ENCODE assay signal across 8 cellular contexts in the genomic region with DNA sequence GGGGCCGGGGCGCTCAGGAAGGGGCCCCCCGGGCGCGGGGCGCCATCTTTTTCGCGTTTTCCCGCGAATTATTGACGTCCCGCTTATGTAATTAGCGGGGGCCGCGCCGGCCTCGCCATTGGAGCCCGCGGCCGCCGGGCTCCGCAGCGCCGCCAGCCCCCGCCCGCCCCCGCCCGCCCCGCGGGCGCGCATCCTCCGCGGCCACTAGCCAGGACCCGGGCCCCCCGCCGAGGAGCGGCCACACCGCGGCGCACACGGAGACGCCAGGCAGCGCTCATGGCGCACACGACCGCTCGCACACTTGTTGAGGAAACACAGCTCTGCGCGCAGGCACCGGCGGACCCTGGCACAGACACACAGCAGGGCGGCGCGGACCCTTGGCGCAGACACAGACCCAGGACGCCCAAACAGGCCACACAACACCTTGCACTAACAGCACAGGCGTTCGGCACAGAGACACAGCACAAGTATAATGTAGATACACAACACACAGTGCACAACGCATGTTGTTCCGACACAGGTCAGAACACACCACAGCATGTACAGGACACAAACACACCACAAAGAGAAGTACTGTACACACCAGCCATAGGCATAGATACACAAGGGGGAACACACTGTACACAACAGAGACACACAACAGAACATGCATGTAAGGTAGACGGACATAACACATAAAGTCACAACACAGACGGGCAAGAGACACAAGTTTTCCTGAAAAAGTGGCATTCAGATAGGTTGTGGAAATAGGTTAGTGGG. TPM values are rescaled to one million over a fixed set of nuclear protein-coding genes. Genes with fewer than 3 reads are reported as not detected.
DNase-seq lines count a peak whose midpoint lies in the region; ATAC-seq and TF ChIP-seq lines count a peak whose summit lies in the region.

No MANE protein-coding gene starts in this region.

- TF ChIP-seq CTCF in HL-60 (IDR thresholded peaks at IDR 0.05; ENCODE audit: insufficient read depth, low read length) (no peak), esophagus muscularis mucosa (IDR thresholded peaks at IDR 0.05) (peak in 2 of 3 experiments; percentile 9 to 10), suprapubic skin (IDR thresholded peaks at IDR 0.05) (no peak)

- DNase-seq in CD4-positive, alpha-beta memory T cell = peak; percentile 60 to 69 (median 63)
- DNase-seq in HL-60 (ENCODE audit: low read depth in 1 of 2, low spot score in 1 of 2) = peak; percentile 74 to 80
- peak; percentile 71 for DNase-seq in NOMO-1 treated with dmso at 0.1 percent for 144 hours (lab: John Stamatoyannopoulos, UW; ENCODE audit: unreplicated experiment)
- peak; percentile 83 for DNase-seq in activated T-cell treated with anti-CD3 and anti-CD28 coated beads, Interleukin-2, amount 50 U/mL, for 24 hours
- DNase-seq in esophagus muscularis mucosa (ENCODE audit: extremely low spot score) = no peak
- peak in 1 of 2 donors; percentile 85 for DNase-seq in suprapubic skin (ENCODE audit: low spot score in 2 of 2)

- H3K27ac Mint-ChIP-seq in CD4-positive, alpha-beta memory T cell = peak overlapping the region; percentile 86 to 99 (median 97)
- H3K27ac Mint-ChIP-seq in activated T-cell treated with anti-CD3 and anti-CD28 coated beads, Interleukin-2, amount 50 U/mL, for 24 hours = peak overlapping the region; percentile 95

- H3K27me3 Mint-ChIP-seq in CD4-positive, alpha-beta memory T cell = no peaks in the 10 kb centered on the region
- no peaks in the 10 kb centered on the region for H3K27me3 Mint-ChIP-seq in activated T-cell treated with anti-CD3 and anti-CD28 coated beads, Interleukin-2, amount 50 U/mL, for 24 hours

- 8% methylated on average over 13 of the region's 63 CpGs for WGBS in esophagus muscularis mucosa
- 11% methylated on average over 6 of the region's 63 CpGs for WGBS in suprapubic skin

- H3K9me3 ChIP-seq in CD4-positive, alpha-beta memory T cell (ENCODE audit: control insufficient read depth in 1 of 2, low read length in 2 of 2) = no peaks in the 10 kb centered on the region
- H3K9me3 ChIP-seq in esophagus muscularis mucosa (no peaks in the 10 kb centered on the region), muscle layer of duodenum (ENCODE audit: control insufficient read depth in 1 of 2, low read length in 2 of 2) (no peaks in the 10 kb centered on the region), suprapubic skin (no peaks in the 10 kb centered on the region)

- peak overlapping the region; percentile 40 to 77 for H3K4me3 ChIP-seq in CD4-positive, alpha-beta memory T cell (ENCODE audit: low read length in 2 of 2)
- peak overlapping the region; percentile 45 for H3K4me3 ChIP-seq in HL-60 (replicated peaks; ENCODE audit: insufficient read depth, low read length)
- H3K4me3 ChIP-seq in esophagus muscularis mucosa = peak overlapping the region; percentile 70 to 97 (median 86)
- peak overlapping the region; percentile 67 to 79 for H3K4me3 ChIP-seq in muscle layer of duodenum (ENCODE audit: low read depth in 1 of 2, low read length in 2 of 2)
- peak overlapping the region; percentile 82 for H3K4me3 ChIP-seq in suprapubic skin

- H3K36me3 ChIP-seq in CD4-positive, alpha-beta memory T cell (ENCODE audit: insufficient read depth, low read length) = peaks cover 15% of the 10 kb centered on the region
- H3K36me3 ChIP-seq in esophagus muscularis mucosa (peaks cover 8 to 26% (median 19%) of the 10 kb centered on the region in 4 donors), muscle layer of duodenum (ENCODE audit: control insufficient read depth in 1 of 2, insufficient read depth in 2 of 2, low read length in 2 of 2) (peaks cover 4 to 12% of the 10 kb centered on the region in 2 donors), suprapubic skin (no peaks in the 10 kb centered on the region)

- no peaks in the 10 kb centered on the region for H3K9me3 Mint-ChIP-seq in CD4-positive, alpha-beta memory T cell
- H3K9me3 Mint-ChIP-seq in activated T-cell treated with anti-CD3 and anti-CD28 coated beads, Interleukin-2, amount 50 U/mL, for 24 hours = no peaks in the 10 kb centered on the region

- H3K4me1 ChIP-seq in CD4-positive, alpha-beta memory T cell (ENCODE audit: insufficient read depth, low read length) = peaks cover 86% of the 10 kb centered on the region
- H3K4me1 ChIP-seq in esophagus muscularis mucosa = peaks cover 15 to 30% (median 21%) of the 10 kb centered on the region in 4 donors
- peaks cover 5 to 11% of the 10 kb centered on the region in 2 donors for H3K4me1 ChIP-seq in muscle layer of duodenum (ENCODE audit: control insufficient read depth in 1 of 2, insufficient read depth in 2 of 2, low read length in 2 of 2)
- H3K4me1 ChIP-seq in suprapubic skin = peaks cover 26% of the 10 kb centered on the region

- no peak for TF ChIP-seq EP300 in esophagus muscularis mucosa (IDR thresholded peaks at IDR 0.05)
- TF ChIP-seq EP300 in suprapubic skin (IDR thresholded peaks at IDR 0.05) = no peak

- TF ChIP-seq POLR2A in esophagus muscularis mucosa (IDR thresholded peaks at IDR 0.05; ENCODE audit: low read depth) = no peak
- TF ChIP-seq POLR2A in suprapubic skin (IDR thresholded peaks at IDR 0.05) = no peak

- POLR2A ChIA-PET in CD4-positive, alpha-beta memory T cell (lab: Charles Lee; ENCODE audit: partially characterized antibody) = interaction anchor here (1.2 to 74.5 kb wide), 5 partner anchors 9 to 195 kb away, joined by 3 to 5577 read pairs (median 13); a partner anchor contains a TSS

- H3K36me3 Mint-ChIP-seq in CD4-positive, alpha-beta memory T cell = peaks cover 14 to 33% of the 10 kb centered on the region in 2 donors
- peaks cover 44% of the 10 kb centered on the region for H3K36me3 Mint-ChIP-seq in activated T-cell treated with anti-CD3 and anti-CD28 coated beads, Interleukin-2, amount 50 U/mL, for 24 hours (ENCODE audit: low read depth)

- peak overlapping the region; percentile 88 to 99 (median 96) for H3K4me3 Mint-ChIP-seq in CD4-positive, alpha-beta memory T cell
- H3K4me3 Mint-ChIP-seq in activated T-cell treated with anti-CD3 and anti-CD28 coated beads, Interleukin-2, amount 50 U/mL, for 24 hours = peak overlapping the region; percentile 88

- CTCF ChIA-PET in CD4-positive, alpha-beta memory T cell (lab: Charles Lee; ENCODE audit: partially characterized antibody) = interaction anchor here (0.8 to 16.8 kb wide), 5 partner anchors 9 to 57 kb away, joined by 3 to 254 read pairs (median 4); no protein-coding TSS in a partner anchor

- peak; percentile 43 for ATAC-seq in GM19395 (IDR thresholded peaks at IDR 0.05; ENCODE audit: unreplicated experiment)

- peaks cover 62 to 86% (median 75%) of the 10 kb centered on the region in 4 donors for H3K4me1 Mint-ChIP-seq in CD4-positive, alpha-beta memory T cell
- H3K4me1 Mint-ChIP-seq in activated T-cell treated with anti-CD3 and anti-CD28 coated beads, Interleukin-2, amount 50 U/mL, for 24 hours (ENCODE audit: low read depth) = peaks cover 83% of the 10 kb centered on the region

- no peaks in the 10 kb centered on the region for H3K27me3 ChIP-seq in CD4-positive, alpha-beta memory T cell (ENCODE audit: insufficient read depth, low read length)
- H3K27me3 ChIP-seq in HL-60 (ENCODE audit: insufficient read depth, poor library complexity, severe bottlenecking) = no peaks in the 10 kb centered on the region
- H3K27me3 ChIP-seq in esophagus muscularis mucosa = peaks cover 0 to 4% (median 0%) of the 10 kb centered on the region in 4 donors
- H3K27me3 ChIP-seq in muscle layer of duodenum (ENCODE audit: low read depth, low read length) = no peaks in the 10 kb centered on the region
- H3K27me3 ChIP-seq in suprapubic skin = no peaks in the 10 kb centered on the region

- intact Hi-C loops in CD4-positive, alpha-beta memory T cell (cut with micrococcal nuclease) = loop anchor here (2.0 to 5.0 kb wide), 3 partner anchors 35 to 183 kb away; a partner anchor contains a TSS
- intact Hi-C loops in esophagus muscularis mucosa (cut with DNase I) = loop anchor here (2.0 kb wide), 1 partner anchor 49 kb away; a partner anchor contains a TSS

- peak overlapping the region; percentile 76 for H3K27ac ChIP-seq in CD4-positive, alpha-beta memory T cell (ENCODE audit: low read depth, low read length)
- H3K27ac ChIP-seq in HL-60 (replicated peaks) (peak overlapping the region; percentile 95), esophagus muscularis mucosa (replicated peaks in 1 of 4) (peak overlapping the region; percentile 95 to 100 (median 99)), muscle layer of duodenum (ENCODE audit: low read length) (peak overlapping the region; percentile 79), suprapubic skin (peak overlapping the region; percentile 90)

RNA-seq across cellular contexts. Expression of a gene that starts 0.5 kb away (rescaled TPM):
- total RNA-seq in CD4-positive, alpha-beta memory T cell = 100 to 1,000 TPM; 194 to 201 TPM
- 10 to 100 TPM; 15.4 to 17.8 TPM for polyA plus RNA-seq in CD4-positive, alpha-beta memory T cell
- total RNA-seq in esophagus muscularis mucosa (10 to 100 TPM; 36.4 to 57.7 (median 47.8) TPM), suprapubic skin (10 to 100 TPM; 11.3 to 15.5 (median 13.8) TPM)

RNA-seq across cellular contexts. Expression of a gene that starts 34.7 kb away (rescaled TPM):
- total RNA-seq in CD4-positive, alpha-beta memory T cell = 10 to 100 TPM; 46.4 to 59.0 TPM
- 10 to 100 TPM; 23.1 to 25.7 TPM for polyA plus RNA-seq in CD4-positive, alpha-beta memory T cell
- total RNA-seq in esophagus muscularis mucosa (10 to 100 TPM; 22.0 to 30.7 (median 25.8) TPM), suprapubic skin (10 to 100 TPM; 30.7 to 47.7 (median 33.0) TPM)

RNA-seq across cellular contexts. Expression of a gene that starts 49.1 kb away (rescaled TPM):
- 100 to 1,000 TPM; 174 to 181 TPM for total RNA-seq in CD4-positive, alpha-beta memory T cell
- polyA plus RNA-seq in CD4-positive, alpha-beta memory T cell = 10 to 100 TPM in 1 of 2 donors, 1 to 10 TPM in 1; 7.8 to 14.4 TPM
- total RNA-seq in esophagus muscularis mucosa (1 to 10 TPM; 4.0 to 7.4 (median 5.5) TPM), suprapubic skin (10 to 100 TPM in 1 of 4 donors, 1 to 10 TPM in 3; 3.5 to 12.2 (median 7.5) TPM)

Comparison
In these comparisons a context has a peak if more than half of its experiments do, and no peak if none do; other contexts are left out.
1. CTCF ChIP-seq: peak in esophagus muscularis mucosa (2 of 3); none in HL-60 (single experiment) and suprapubic skin (0 of 2).
2. RNA of a gene that starts 49.1 kb away (total RNA-seq): 174 to 181 TPM in CD4-positive, alpha-beta memory T cell; 3.5 to 12.2 TPM in suprapubic skin and 4.0 to 7.4 TPM in esophagus muscularis mucosa; every median in the first group is over 10 times any median in the second.
3. Peak in every context shown above with its lines, with median percentiles within 50 percentile points of each other: H3K27ac ChIP-seq and H3K4me3 ChIP-seq.